Comparison of ENCODE assay signal across 1 cellular context in genomic region chr1:236315518-236315917, GRCh38.
TF ChIP-seq lines count a peak whose summit lies in the region.

No MANE protein-coding gene starts in this region.

TF ChIP-seq in A549, 52 proteins besides CTCF, POLR2A, EP300 and RAD21 (continued from another document):
- no peak for TF ChIP-seq ATOH8 (CRISPR knock-in tag; IDR thresholded peaks at IDR 0.05; ENCODE audit: low read depth)
- no peak for TF ChIP-seq CHD4 (IDR thresholded peaks at IDR 0.05; ENCODE audit: borderline replicate concordance)
- no peak for TF ChIP-seq RARB (CRISPR knock-in tag; IDR thresholded peaks at IDR 0.05)
- no peak for TF ChIP-seq TFCP2L1 (CRISPR knock-in tag; IDR thresholded peaks at IDR 0.05)
- no peak for TF ChIP-seq HEYL (CRISPR knock-in tag; IDR thresholded peaks at IDR 0.05)
- TF ChIP-seq KDM5A (IDR thresholded peaks at IDR 0.05), result no peak
- TF ChIP-seq EHMT2 (IDR thresholded peaks at IDR 0.05; ENCODE audit: low read depth), result no peak
- TF ChIP-seq RCOR1 (IDR thresholded peaks at IDR 0.05; ENCODE audit: low read depth, low read length), result no peak
- no peak for TF ChIP-seq HOXA7 (CRISPR knock-in tag; IDR thresholded peaks at IDR 0.05)
- TF ChIP-seq MAFK (IDR thresholded peaks at IDR 0.05; ENCODE audit: partially characterized antibody), result no peak
